Comparison of ENCODE assay signal across 9 cellular contexts in the genomic region with DNA sequence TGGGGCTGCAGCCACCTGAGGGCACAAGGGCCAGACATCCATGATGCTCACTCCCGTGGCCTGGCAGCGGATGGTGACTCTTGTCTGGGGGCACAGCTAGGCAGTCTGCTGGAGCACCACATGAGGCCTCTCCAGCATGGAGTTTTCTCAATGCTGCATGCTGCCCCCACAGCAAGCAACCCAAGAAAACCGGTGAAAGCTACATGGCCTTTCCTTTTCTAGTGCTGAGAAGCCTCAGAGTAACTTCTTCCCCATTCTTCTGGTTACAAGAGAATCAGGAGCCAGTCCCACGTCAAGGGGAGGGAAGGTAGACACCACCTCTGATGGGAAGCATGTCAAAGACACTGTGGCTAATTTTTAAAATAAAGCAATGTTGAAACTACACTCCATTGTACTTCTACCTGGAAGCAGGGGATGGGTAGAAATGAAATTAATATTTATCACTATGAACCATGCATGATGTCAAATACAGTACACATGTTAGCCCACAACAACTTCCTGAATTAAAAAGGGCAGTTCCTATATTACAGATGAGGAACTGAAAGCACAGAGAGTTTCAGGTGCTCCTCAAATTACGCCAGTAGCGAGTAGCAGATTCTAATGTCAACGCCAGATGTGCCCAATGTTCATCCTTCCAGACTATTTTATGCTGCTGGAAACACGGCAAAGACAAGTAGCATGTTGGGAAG.
DNase-seq lines count a peak whose midpoint lies in the region; ATAC-seq and TF ChIP-seq lines count a peak whose summit lies in the region.
"Had no signal": no experiment of that assay in that cellular context is flagged by ENCODE, and none has a peak within 500 bp of the region (broad histone marks: within the 10 kb centered on the region; RNA-seq: fewer than 3 reads in every experiment).

No MANE protein-coding gene starts in this region.

- H3K4me3 ChIP-seq in ovary (no peak overlapping the region), suprapubic skin (no peak overlapping the region)

- H3K9me3 Mint-ChIP-seq in stimulated activated memory B cell treated with anti-CD40 and anti-IgM and Interleukin-4, amounts not matched to agents 10 μg/mL and 1 μg/mL and 100 μg/mL, for 72 hours, result peaks cover 7% of the 10 kb centered on the region

- peaks cover 14% of the 10 kb centered on the region for H3K27me3 Mint-ChIP-seq in stimulated activated memory B cell treated with anti-CD40 and anti-IgM and Interleukin-4, amounts not matched to agents 10 μg/mL and 1 μg/mL and 100 μg/mL, for 72 hours

- H3K27ac ChIP-seq in ovary, result no peak overlapping the region
- H3K27ac ChIP-seq in suprapubic skin, result no peak overlapping the region

- peak; percentile 94 for ATAC-seq in HG02840 (IDR thresholded peaks at IDR 0.05; ENCODE audit: low FRiP score, unreplicated experiment)
- ATAC-seq in stimulated activated memory B cell treated with anti-CD40 and anti-IgM and Interleukin-4, amounts not matched to agents 10 μg/mL and 1 μg/mL and 100 μg/mL, for 72 hours, result peak; percentile 80

- H3K9me3 ChIP-seq in ovary (no peaks in the 10 kb centered on the region), suprapubic skin (no peaks in the 10 kb centered on the region)

- H3K27me3 ChIP-seq in ovary (no peaks in the 10 kb centered on the region), suprapubic skin (no peaks in the 10 kb centered on the region)

- no peaks in the 10 kb centered on the region for H3K4me1 Mint-ChIP-seq in stimulated activated memory B cell treated with anti-CD40 and anti-IgM and Interleukin-4, amounts not matched to agents 10 μg/mL and 1 μg/mL and 100 μg/mL, for 72 hours

- H3K4me3 Mint-ChIP-seq in stimulated activated memory B cell treated with anti-CD40 and anti-IgM and Interleukin-4, amounts not matched to agents 10 μg/mL and 1 μg/mL and 100 μg/mL, for 72 hours, result no peak overlapping the region

- no peaks in the 10 kb centered on the region for H3K36me3 Mint-ChIP-seq in stimulated activated memory B cell treated with anti-CD40 and anti-IgM and Interleukin-4, amounts not matched to agents 10 μg/mL and 1 μg/mL and 100 μg/mL, for 72 hours

- no peak for TF ChIP-seq EP300 in ovary (IDR thresholded peaks at IDR 0.05)
- no peak for TF ChIP-seq EP300 in suprapubic skin (IDR thresholded peaks at IDR 0.05)

- no peak overlapping the region for H3K27ac Mint-ChIP-seq in stimulated activated memory B cell treated with anti-CD40 and anti-IgM and Interleukin-4, amounts not matched to agents 10 μg/mL and 1 μg/mL and 100 μg/mL, for 72 hours

- intact Hi-C loops in ovary (cut with DNase I), result loop anchor here in 1 of 4 donors (10.0 kb wide), 1 partner anchor 1929 kb away; no protein-coding TSS in a partner anchor

- no peaks in the 10 kb centered on the region for H3K4me1 ChIP-seq in ovary (ENCODE audit: insufficient read depth)
- H3K4me1 ChIP-seq in suprapubic skin, result peaks cover 6% of the 10 kb centered on the region

- peak; percentile 13 for DNase-seq in GM19238 (ENCODE audit: insufficient read length, low spot score)
- DNase-seq in KBM-7, result peak; percentile 15
- no peak for DNase-seq in cerebellum (ENCODE audit: low spot score)
- no peak for DNase-seq in ovary
- DNase-seq in stimulated activated CD4-positive, alpha-beta T cell treated with anti-CD3 and anti-CD28 coated beads, Interleukin-4, amount 100 ng/mL, for 4 hours, result no peak
- no peak for DNase-seq in suprapubic skin (ENCODE audit: low spot score in 2 of 2)
- DNase-seq: foreskin melanocyte had no signal

- in situ Hi-C loops in KBM-7 (cut with MboI; ENCODE audit: low pct_unique_long_range_greater_than_20kb, low sequenced_read_pairs), result loop anchor here (25.0 kb wide), 1 partner anchor 204 kb away; no protein-coding TSS in a partner anchor

- WGBS in ovary, 3 donors, result 68 to 73% (median 73%) methylated on average over 8 of the region's 8 CpGs
- 60% methylated on average over 7 of the region's 8 CpGs for WGBS in suprapubic skin

- TF ChIP-seq CTCF in ovary (IDR thresholded peaks at IDR 0.05), result no peak
- TF ChIP-seq CTCF in suprapubic skin (IDR thresholded peaks at IDR 0.05), result no peak

- H3K36me3 ChIP-seq in ovary, result no peaks in the 10 kb centered on the region
- H3K36me3 ChIP-seq in suprapubic skin, result no peaks in the 10 kb centered on the region

- no peak for TF ChIP-seq POLR2A in ovary (IDR thresholded peaks at IDR 0.05)
- TF ChIP-seq POLR2A in suprapubic skin (IDR thresholded peaks at IDR 0.05), result no peak

Comparison
In these comparisons a context has a peak if more than half of its experiments do, and no peak if none do; other contexts are left out.
1. DNase-seq: peak in GM19238 (single experiment) and KBM-7 (single experiment); none in cerebellum (single experiment), ovary (0 of 5), stimulated activated CD4-positive, alpha-beta T cell treated with anti-CD3 and anti-CD28 coated beads, Interleukin-4, amount 100 ng/mL, for 4 hours (0 of 2) and suprapubic skin (0 of 2).